ENCODE assay signal across 7 cellular contexts in genomic region chr17:79820959-79821330, GRCh38.
"Had no signal": no experiment of that assay in that cellular context is flagged by ENCODE, and none has a peak within 500 bp of the region (broad histone marks: within the 10 kb centered on the region; RNA-seq: fewer than 3 reads in every experiment).

No MANE protein-coding gene starts in this region.

- H3K4me3 Mint-ChIP-seq: GM23338, H9, IgD-negative memory B cell had no signal

- FAIRE-seq: H1, H54, HTR-8/SVneo had no signal

- H3K4me2 ChIP-seq: GM23338 had no signal

- H3K27ac Mint-ChIP-seq: GM23338, H9 had no signal

- H2AFZ ChIP-seq: GM23338 had no signal

- DNase-seq: H9, HCEC 1CT had no signal

- H3K4me3 ChIP-seq: GM23338 had no signal
